Comparison of ENCODE assay signal across 19 cellular contexts in the genomic region with DNA sequence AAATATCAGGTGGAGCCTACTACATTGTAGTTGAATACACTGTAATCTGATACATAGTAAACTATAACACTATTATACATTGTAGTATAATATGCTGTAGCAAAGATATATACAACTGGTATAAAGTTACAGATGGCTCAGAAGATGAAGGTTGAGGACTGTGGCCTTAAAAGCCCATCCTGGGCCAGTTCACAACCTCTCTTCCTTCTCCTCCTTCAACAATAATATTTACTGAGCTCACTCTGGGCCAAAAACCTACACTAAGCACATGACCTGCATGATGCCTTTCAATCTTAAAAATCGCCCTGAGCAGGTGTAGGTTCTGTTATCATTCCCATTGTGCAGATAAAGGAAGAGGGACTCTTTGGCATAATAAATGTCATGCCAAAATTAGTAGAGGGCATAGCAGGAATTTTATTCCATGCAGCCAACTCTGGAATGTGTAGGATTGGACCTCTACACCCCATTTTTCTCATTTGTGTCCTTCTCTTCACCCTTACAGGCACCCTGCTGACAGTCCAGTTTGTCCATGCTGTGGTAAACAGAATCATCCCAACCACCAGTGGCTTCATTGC. TPM values are rescaled to one million over a fixed set of nuclear protein-coding genes. Genes with fewer than 3 reads are reported as not detected.
A peak's percentile ranks its signal among the peaks of the same experiment; 100 is the strongest.
DNase-seq lines count a peak whose midpoint lies in the region; ATAC-seq and TF ChIP-seq lines count a peak whose summit lies in the region.
"Had no signal": no experiment of that assay in that cellular context is flagged by ENCODE, and none has a peak within 500 bp of the region (broad histone marks: within the 10 kb centered on the region; RNA-seq: fewer than 3 reads in every experiment).

No MANE protein-coding gene starts in this region.

- no peak overlapping the region for H2AK5ac ChIP-seq in IMR-90 (ENCODE audit: low read depth, low read length)

- intact Hi-C loops in IMR-90 (cut with micrococcal nuclease) (no loop called here), left cardiac atrium (cut with DNase I) (no loop called here)

- H3K36me3 ChIP-seq in IMR-90 (ENCODE audit: control insufficient read depth, insufficient read depth, low read length), result no peaks in the 10 kb centered on the region
- H3K36me3 ChIP-seq: ovary, right lobe of liver, thyroid gland had no signal

- dilution Hi-C loops in IMR-90 (cut with HindIII; ENCODE audit: low sequenced_read_pairs, unreplicated experiment), result no loop called here

- no peak overlapping the region for H3K14ac ChIP-seq in IMR-90 (replicated peaks; ENCODE audit: low read depth, low read length)

- no TSS peak for BruUV-seq in IMR-90 (replicated peaks; lab: Mats Ljungman, UMichigan)

- no peak overlapping the region for H3K4me3 ChIP-seq in AG10803 (ENCODE audit: low read length)
- no peak overlapping the region for H3K4me3 ChIP-seq in IMR-90 (ENCODE audit: insufficient read depth, low read depth, low read length)
- no peak overlapping the region for H3K4me3 ChIP-seq in astrocyte of the spinal cord (ENCODE audit: low read depth, low read length)
- H3K4me3 ChIP-seq: ovary, right lobe of liver, thyroid gland had no signal

- WGBS in IMR-90 (ENCODE audit: extremely low coverage in 2 of 2, insufficient read length in 1 of 2), 2 experiments, result no CpG with 5 or more reads among the region's 1 CpG

- H3K27ac ChIP-seq in IMR-90 (ENCODE audit: insufficient read depth, low read length) (no peak overlapping the region), foreskin keratinocyte (no peak overlapping the region)
- H3K27ac ChIP-seq: ovary, right lobe of liver, thyroid gland had no signal

- no peak overlapping the region for H2BK15ac ChIP-seq in IMR-90 (ENCODE audit: low read depth, low read length)

- no peak overlapping the region for H2BK5ac ChIP-seq in IMR-90 (ENCODE audit: low read depth, low read length, poor library complexity, severe bottlenecking)

- H4K91ac ChIP-seq in IMR-90 (ENCODE audit: insufficient read depth, low read depth, low read length), result no peak overlapping the region

- no peak overlapping the region for H3K4me2 ChIP-seq in IMR-90 (ENCODE audit: low read depth, low read length)

- no peak overlapping the region for H2BK120ac ChIP-seq in IMR-90 (ENCODE audit: low read depth, low read length)

- H3K9ac ChIP-seq in IMR-90 (ENCODE audit: low read depth, low read length), result no peak overlapping the region

- no peaks in the 10 kb centered on the region for H4K20me1 ChIP-seq in IMR-90 (ENCODE audit: insufficient read depth, low read length)

- no peak overlapping the region for H4K5ac ChIP-seq in IMR-90 (ENCODE audit: low read depth, low read length)

- H3K23ac ChIP-seq in IMR-90 (ENCODE audit: low read depth, low read length), result no peak overlapping the region

- ATAC-seq in IMR-90 (ENCODE audit: low read depth), result no peak
- ATAC-seq in foreskin keratinocyte, result no peak
- no peak for ATAC-seq in stimulated activated naive CD8-positive, alpha-beta T cell treated with anti-CD3 and anti-CD28 coated beads, Interleukin-15, Interleukin-2, amounts not matched to agents 100 U/mL and 50 U/mL, for 24 hours
- ATAC-seq in left cardiac atrium, result no peak
- ATAC-seq: CD8-positive, alpha-beta T cell; naive thymus-derived CD8-positive, alpha-beta T cell; right lobe of liver; stimulated activated naive B cell treated with anti-CD40 and anti-IgM and Interleukin-4, amounts not matched to agents 10 μg/mL and 1 μg/mL and 100 μg/mL, for 72 hours had no signal

- peak; percentile 33 for DNase-seq in AG10803 (ENCODE audit: low read depth)
- peak; percentile 46 for DNase-seq in IMR-90
- peak; percentile 73 for DNase-seq in astrocyte of the spinal cord (ENCODE audit: low read depth, low spot score)
- DNase-seq in foreskin keratinocyte, result peak; percentile 37 to 71
- no peak for DNase-seq in stimulated activated naive CD8-positive, alpha-beta T cell treated with anti-CD3 and anti-CD28 coated beads, Interleukin-15, Interleukin-2, amounts not matched to agents 100 U/mL and 50 U/mL, for 24 hours
- no peak for DNase-seq in NCI-H2107 treated with DMSO at 0.1 percent for 48 hours (lab: John Stamatoyannopoulos, UW; ENCODE audit: unreplicated experiment)
- DNase-seq in left cardiac atrium, result no peak
- DNase-seq in stimulated activated CD4-positive, alpha-beta T cell treated with anti-CD3 and anti-CD28 coated beads, Interleukin-2, amount 100 ng/mL, for 48 hours, result no peak
- DNase-seq: activated CD4-positive, alpha-beta T cell treated with anti-CD3 and anti-CD28 coated beads for 48 hours; caudate nucleus; CD8-positive, alpha-beta T cell; effector CD4-positive, alpha-beta T cell; naive thymus-derived CD8-positive, alpha-beta T cell; NCI-H1436; NCI-H510A treated with DMSO at 0.1 percent for 48 hours; ovary; right lobe of liver; stimulated activated naive B cell treated with anti-CD40 and anti-IgM and Interleukin-4, amounts not matched to agents 10 μg/mL and 1 μg/mL and 100 μg/mL, for 72 hours; thyroid gland had no signal

- no peak overlapping the region for H2AK9ac ChIP-seq in IMR-90 (replicated peaks; ENCODE audit: low read depth, low read length, poor library complexity)

- H3K79me1 ChIP-seq in IMR-90 (ENCODE audit: low read depth in 1 of 2, low read length in 2 of 2), result no peaks in the 10 kb centered on the region

- H4K8ac ChIP-seq in IMR-90 (ENCODE audit: low read depth in 2 of 2, low read length in 2 of 2), result no peak overlapping the region

- CTCF ChIA-PET in IMR-90 (lab: Yijun Ruan, JAX), result no interaction called here

- in situ Hi-C loops in IMR-90 (cut with MboI; ENCODE audit: low sequenced_read_pairs), result no loop called here
- in situ Hi-C loops in astrocyte of the spinal cord (cut with HindIII; ENCODE audit: low sequenced_read_pairs), result no loop called here

- no peak overlapping the region for H2BK20ac ChIP-seq in IMR-90 (ENCODE audit: low read depth, low read length)

- TF ChIP-seq CTCF in AG10803 (conservative IDR thresholded peaks at IDR 0.05; ENCODE audit: low read length) (no peak), IMR-90 (conservative IDR thresholded peaks at IDR 0.05; ENCODE audit: low read depth, low read length) (no peak), astrocyte of the spinal cord (IDR thresholded peaks at IDR 0.05; ENCODE audit: low read depth, low read length) (no peak), foreskin keratinocyte (conservative IDR thresholded peaks at IDR 0.05) (no peak)

- no peak overlapping the region for H3K4ac ChIP-seq in IMR-90 (ENCODE audit: low read depth, low read length)

- no peak overlapping the region for H3K56ac ChIP-seq in IMR-90 (ENCODE audit: extremely low read depth, insufficient read depth, low read length)

- H2AFZ ChIP-seq in IMR-90 (replicated peaks; ENCODE audit: low read length, poor library complexity), result no peak overlapping the region

- H3K27me3 ChIP-seq in IMR-90 (ENCODE audit: control insufficient read depth, insufficient read depth, low read length) (peaks cover 2% of the 10 kb centered on the region; the same call in 1 of the 2 replicates), foreskin keratinocyte (no peaks in the 10 kb centered on the region)
- H3K27me3 ChIP-seq: ovary, right lobe of liver, thyroid gland had no signal

- no peak for TF ChIP-seq POLR2A in IMR-90 (IDR thresholded peaks at IDR 0.05; ENCODE audit: low read depth, low read length)

- H3K9me3 ChIP-seq in IMR-90 (ENCODE audit: control insufficient read depth, insufficient read depth, low read length), result peaks cover 28% of the 10 kb centered on the region
- H3K9me3 ChIP-seq: right lobe of liver, thyroid gland had no signal

- TF ChIP-seq RAD21 in IMR-90 (IDR thresholded peaks at IDR 0.05; ENCODE audit: low read length), result no peak

- H3K9me1 ChIP-seq in IMR-90 (ENCODE audit: insufficient read depth, low read length), result no peaks in the 10 kb centered on the region

- no peak overlapping the region for H3K18ac ChIP-seq in IMR-90 (ENCODE audit: low read depth, low read length)

- H3K4me1 ChIP-seq in IMR-90 (ENCODE audit: control insufficient read depth, insufficient read depth, low read length) (no peaks in the 10 kb centered on the region), foreskin keratinocyte (no peaks in the 10 kb centered on the region)
- H3K4me1 ChIP-seq: right lobe of liver, thyroid gland had no signal

- POLR2A ChIA-PET in IMR-90 (lab: Charles Lee; ENCODE audit: unreplicated experiment), result no interaction called here

TF ChIP-seq in IMR-90, 13 proteins besides CTCF, POLR2A, EP300 and RAD21 (continues in another document):
- TF ChIP-seq, protein P1, sequence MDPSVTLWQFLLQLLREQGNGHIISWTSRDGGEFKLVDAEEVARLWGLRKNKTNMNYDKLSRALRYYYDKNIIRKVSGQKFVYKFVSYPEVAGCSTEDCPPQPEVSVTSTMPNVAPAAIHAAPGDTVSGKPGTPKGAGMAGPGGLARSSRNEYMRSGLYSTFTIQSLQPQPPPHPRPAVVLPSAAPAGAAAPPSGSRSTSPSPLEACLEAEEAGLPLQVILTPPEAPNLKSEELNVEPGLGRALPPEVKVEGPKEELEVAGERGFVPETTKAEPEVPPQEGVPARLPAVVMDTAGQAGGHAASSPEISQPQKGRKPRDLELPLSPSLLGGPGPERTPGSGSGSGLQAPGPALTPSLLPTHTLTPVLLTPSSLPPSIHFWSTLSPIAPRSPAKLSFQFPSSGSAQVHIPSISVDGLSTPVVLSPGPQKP (IDR thresholded peaks at IDR 0.05; ENCODE audit: borderline replicate concordance, low read depth, low read length), result no peak
- no peak for TF ChIP-seq RCOR1 (IDR thresholded peaks at IDR 0.05; ENCODE audit: insufficient replicate concordance, low read length)
- TF ChIP-seq FOS (IDR thresholded peaks at IDR 0.05; ENCODE audit: low read depth, low read length), result no peak
- no peak for TF ChIP-seq MXI1 (IDR thresholded peaks at IDR 0.05; ENCODE audit: borderline replicate concordance, low read depth, low read length)
- no peak for TF ChIP-seq MAZ (IDR thresholded peaks at IDR 0.05; ENCODE audit: borderline replicate concordance, low read depth, low read length)
- no peak for TF ChIP-seq CEBPB (IDR thresholded peaks at IDR 0.05; ENCODE audit: low read depth, low read length)
- TF ChIP-seq CHD1 (IDR thresholded peaks at IDR 0.05; ENCODE audit: low read depth, low read length), result no peak
- no peak for TF ChIP-seq BHLHE40 (IDR thresholded peaks at IDR 0.05; ENCODE audit: low read depth, low read length)
- TF ChIP-seq, protein P2, sequence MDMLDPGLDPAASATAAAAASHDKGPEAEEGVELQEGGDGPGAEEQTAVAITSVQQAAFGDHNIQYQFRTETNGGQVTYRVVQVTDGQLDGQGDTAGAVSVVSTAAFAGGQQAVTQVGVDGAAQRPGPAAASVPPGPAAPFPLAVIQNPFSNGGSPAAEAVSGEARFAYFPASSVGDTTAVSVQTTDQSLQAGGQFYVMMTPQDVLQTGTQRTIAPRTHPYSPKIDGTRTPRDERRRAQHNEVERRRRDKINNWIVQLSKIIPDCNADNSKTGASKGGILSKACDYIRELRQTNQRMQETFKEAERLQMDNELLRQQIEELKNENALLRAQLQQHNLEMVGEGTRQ (IDR thresholded peaks at IDR 0.05; ENCODE audit: low read depth, low read length), result no peak

RNA-seq across cellular contexts. Expression of a gene that starts 14.6 kb away (rescaled TPM):
- total RNA-seq in IMR-90 (2012; rRNA removed) (7.9 and 9.2 TPM in 2 replicates), foreskin keratinocyte (27.2 and 28.5 TPM in 2 replicates), left cardiac atrium (10 to 100 TPM; 23.7 to 33.0 TPM)
- polyA plus RNA-seq in IMR-90 (2012; rRNA removed) (40.0 and 51.2 TPM in 2 replicates), foreskin keratinocyte (14.6 and 15.6 TPM in 2 replicates)
- 23.0 and 34.9 TPM in 2 replicates for polyA plus RNA-seq in IMR-90 (2012; cell fraction: cytosol; rRNA removed)
- polyA plus RNA-seq in IMR-90 (2012; cell fraction: nucleus; rRNA removed; ENCODE audit: low replicate concordance), result 209 and 480 TPM in 2 replicates

Comparison
In these comparisons a context has a peak if more than half of its experiments do, and no peak if none do; other contexts are left out.
1. DNase-seq: peak in AG10803 (single experiment), IMR-90 (single experiment), astrocyte of the spinal cord (single experiment) and foreskin keratinocyte (2 of 2); none in stimulated activated naive CD8-positive, alpha-beta T cell treated with anti-CD3 and anti-CD28 coated beads, Interleukin-15, Interleukin-2, amounts not matched to agents 100 U/mL and 50 U/mL, for 24 hours (single experiment), NCI-H2107 treated with DMSO at 0.1 percent for 48 hours (single experiment), left cardiac atrium (single experiment) and stimulated activated CD4-positive, alpha-beta T cell treated with anti-CD3 and anti-CD28 coated beads, Interleukin-2, amount 100 ng/mL, for 48 hours (0 of 2).